Comparison of ENCODE assay signal across 24 cellular contexts in the genomic region with DNA sequence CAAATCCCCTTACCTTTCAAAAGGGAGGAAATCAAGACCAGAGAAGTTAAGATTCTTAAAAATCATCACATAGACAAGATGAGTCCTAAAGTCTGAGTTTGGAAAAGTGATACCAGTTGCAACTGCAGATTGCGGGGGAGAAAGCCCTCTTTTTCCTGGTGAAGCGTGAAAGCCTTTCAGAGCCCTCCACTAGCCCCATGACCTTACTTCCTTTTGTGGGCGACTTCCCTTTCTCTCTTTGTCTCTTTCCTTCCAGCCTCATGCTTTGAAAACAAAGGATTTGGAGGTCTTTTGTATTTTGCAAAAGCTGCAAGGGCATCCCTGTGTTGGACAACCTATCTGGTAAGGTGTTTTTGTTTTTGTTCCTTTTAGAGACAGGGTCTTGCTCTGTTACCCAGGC.
A peak's percentile ranks its signal among the peaks of the same experiment; 100 is the strongest.
DNase-seq lines count a peak whose midpoint lies in the region; ATAC-seq and TF ChIP-seq lines count a peak whose summit lies in the region.
"Had no signal": no experiment of that assay in that cellular context is flagged by ENCODE, and none has a peak within 500 bp of the region (broad histone marks: within the 10 kb centered on the region; RNA-seq: fewer than 3 reads in every experiment).

No MANE protein-coding gene starts in this region.

- H3K4me1 ChIP-seq in neural progenitor cell, result peaks cover 6% of the 10 kb centered on the region
- H3K4me1 ChIP-seq in heart right ventricle, result peaks cover 0 to 13% (median 0%) of the 10 kb centered on the region in 9 donors
- peaks cover 14% of the 10 kb centered on the region for H3K4me1 ChIP-seq in osteoblast (ENCODE audit: insufficient read depth, low read length)

- H3K4me2 ChIP-seq in neural progenitor cell (peak overlapping the region; percentile 49), osteoblast (ENCODE audit: insufficient read depth, low read length) (no peak overlapping the region)

- TF ChIP-seq CTCF in endothelial cell (IDR thresholded peaks at IDR 0.05; ENCODE audit: unreplicated experiment) (no peak), neural progenitor cell (IDR thresholded peaks at IDR 0.05) (no peak), heart right ventricle (IDR thresholded peaks at IDR 0.05) (no peak), osteoblast (IDR thresholded peaks at IDR 0.05; ENCODE audit: extremely low read depth, low read depth, low read length) (no peak)

- H3K27ac Mint-ChIP-seq in endothelial cell (ENCODE audit: unreplicated experiment), result peak overlapping the region; percentile 15
- H3K27ac Mint-ChIP-seq in neural progenitor cell, result peak overlapping the region; percentile 48
- H3K27ac Mint-ChIP-seq: CD14-positive monocyte had no signal

- H4K20me1 ChIP-seq in neural progenitor cell (ENCODE audit: low read depth) (no peaks in the 10 kb centered on the region), osteoblast (ENCODE audit: insufficient read depth, low read length) (no peaks in the 10 kb centered on the region)

- no peaks in the 10 kb centered on the region for H3K79me2 ChIP-seq in neural progenitor cell (ENCODE audit: low read depth)
- H3K79me2 ChIP-seq in osteoblast (ENCODE audit: insufficient read depth, low read length), result no peaks in the 10 kb centered on the region

- ATAC-seq in heart right ventricle, result no peak

- H3K36me3 ChIP-seq in neural progenitor cell (no peaks in the 10 kb centered on the region), heart right ventricle (no peaks in the 10 kb centered on the region), osteoblast (ENCODE audit: insufficient read depth, low read length) (no peaks in the 10 kb centered on the region)

- peak; percentile 8 for DNase-seq in Ammon's horn (ENCODE audit: low spot score)
- DNase-seq in MV-4-11 (lab: John Stamatoyannopoulos, UW), result peak; percentile 16
- DNase-seq in endothelial cell (ENCODE audit: low spot score), result no peak
- peak; percentile 66 for DNase-seq in neural progenitor cell (ENCODE audit: low spot score)
- no peak for DNase-seq in heart right ventricle
- DNase-seq in occipital lobe (lab: John Stamatoyannopoulos, UW), result no peak
- DNase-seq in osteoblast (ENCODE audit: insufficient read length, low spot score, missing footprints), result no peak
- no peak for DNase-seq in midbrain (lab: John Stamatoyannopoulos, UW)
- DNase-seq: ACHN; EL; GF-D8; MM.1S; NCI-H1092 treated with DMSO at 0.1 percent for 48 hours; NCI-H1436 treated with DMSO at 0.1 percent for 48 hours; NCI-H1930; NCI-H226; NCI-H510A treated with DMSO at 0.1 percent for 48 hours; NCI-H774; NK-92 treated with Interleukin-12 subunit alpha and Interleukin-12 subunit beta, amount 100 ng/mL, for 24 hours; SHP77 treated with DMSO at 0.1 percent for 48 hours had no signal

- H2AFZ ChIP-seq in neural progenitor cell (replicated peaks), result no peak overlapping the region
- no peak overlapping the region for H2AFZ ChIP-seq in osteoblast (ENCODE audit: low read length)

- H3K27me3 ChIP-seq in neural progenitor cell, result no peaks in the 10 kb centered on the region
- no peaks in the 10 kb centered on the region for H3K27me3 ChIP-seq in heart right ventricle
- H3K27me3 ChIP-seq in osteoblast (ENCODE audit: insufficient read depth, low read length), result no peaks in the 10 kb centered on the region

- no peaks in the 10 kb centered on the region for H3K27me3 Mint-ChIP-seq in endothelial cell (ENCODE audit: unreplicated experiment)
- H3K27me3 Mint-ChIP-seq in neural progenitor cell (ENCODE audit: insufficient read depth, low read depth), result peaks cover 19% of the 10 kb centered on the region

- H3F3A ChIP-seq in neural progenitor cell (ENCODE audit: low read depth), result peaks cover 5% of the 10 kb centered on the region

- intact Hi-C loops in heart right ventricle (cut with DNase I), result no loop called here

- H3K4me3 Mint-ChIP-seq in endothelial cell (ENCODE audit: unreplicated experiment) (no peak overlapping the region), neural progenitor cell (no peak overlapping the region)
- H3K4me3 Mint-ChIP-seq: CD14-positive monocyte had no signal

- no peak overlapping the region for H3K9ac ChIP-seq in neural progenitor cell

- H3K36me3 Mint-ChIP-seq in endothelial cell (ENCODE audit: low read depth, unreplicated experiment), result no peaks in the 10 kb centered on the region
- H3K36me3 Mint-ChIP-seq in neural progenitor cell, result no peaks in the 10 kb centered on the region
- H3K36me3 Mint-ChIP-seq: CD14-positive monocyte had no signal

- no peaks in the 10 kb centered on the region for H3K9me3 Mint-ChIP-seq in endothelial cell (ENCODE audit: unreplicated experiment)
- H3K9me3 Mint-ChIP-seq in neural progenitor cell, result peaks cover 3% of the 10 kb centered on the region

- H3K9me3 ChIP-seq in neural progenitor cell (ENCODE audit: low read depth) (no peaks in the 10 kb centered on the region), heart right ventricle (peaks cover 0 to 3% (median 0%) of the 10 kb centered on the region in 11 donors), osteoblast (ENCODE audit: low read depth, low read length) (no peaks in the 10 kb centered on the region)

- peaks cover 14% of the 10 kb centered on the region for H3K4me1 Mint-ChIP-seq in endothelial cell (ENCODE audit: unreplicated experiment)
- peaks cover 30% of the 10 kb centered on the region for H3K4me1 Mint-ChIP-seq in neural progenitor cell

- WGBS in heart right ventricle, 2 donors, result 71 to 73% methylated on average over 3 of the region's 3 CpGs

- H3K27ac ChIP-seq in neural progenitor cell, result no peak overlapping the region
- no peak overlapping the region for H3K27ac ChIP-seq in heart right ventricle
- no peak overlapping the region for H3K27ac ChIP-seq in osteoblast (ENCODE audit: low read depth, low read length)
- H3K27ac ChIP-seq: 22Rv1, RWPE1, SK-N-MC had no signal

- no peak overlapping the region for H3K4me3 ChIP-seq in neural progenitor cell
- H3K4me3 ChIP-seq in heart right ventricle, result no peak overlapping the region
- no peak overlapping the region for H3K4me3 ChIP-seq in osteoblast (ENCODE audit: insufficient read depth, low read length)
- H3K4me3 ChIP-seq: SK-N-MC had no signal

Comparison
In these comparisons a context has a peak if more than half of its experiments do, and no peak if none do; other contexts are left out.
1. DNase-seq: peak in Ammon's horn (single experiment), MV-4-11 (single experiment) and neural progenitor cell (single experiment); none in endothelial cell (single experiment), heart right ventricle (0 of 2), occipital lobe (single experiment), osteoblast (single experiment) and midbrain (single experiment).